ENCODE assay signal across 17 cellular contexts in the genomic region with DNA sequence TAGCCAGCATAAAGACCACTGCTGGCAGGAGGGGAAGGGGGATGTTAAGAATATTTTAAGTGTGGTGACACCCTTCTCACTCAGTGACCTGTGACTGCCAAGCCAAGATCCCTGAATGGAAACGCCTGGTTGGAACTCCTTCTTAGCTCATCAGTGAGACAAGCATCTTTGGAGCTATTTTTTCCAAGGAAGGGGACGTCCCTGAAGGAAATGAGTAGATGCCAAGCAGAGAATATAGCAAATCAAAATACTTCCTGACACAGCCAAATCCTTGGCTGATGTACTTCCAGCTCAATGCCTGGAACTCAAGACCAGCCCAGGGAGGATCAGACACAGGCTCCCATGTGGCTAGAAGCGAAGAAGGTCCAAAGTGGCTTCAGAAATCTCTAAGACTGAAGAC.
DNase-seq lines count a peak whose midpoint lies in the region; ATAC-seq and TF ChIP-seq lines count a peak whose summit lies in the region.
"Had no signal": no experiment of that assay in that cellular context is flagged by ENCODE, and none has a peak within 500 bp of the region (broad histone marks: within the 10 kb centered on the region; RNA-seq: fewer than 3 reads in every experiment).

No MANE protein-coding gene starts in this region.

- H2AFZ ChIP-seq in GM23248, result peak overlapping the region; percentile 87
- H2AFZ ChIP-seq in smooth muscle cell (ENCODE audit: low read depth), result no peak overlapping the region
- H2AFZ ChIP-seq: PC-9 had no signal

- H3K27me3 ChIP-seq in GM23248 (replicated peaks; ENCODE audit: insufficient read depth) (no peaks in the 10 kb centered on the region), esophagus muscularis mucosa (no peaks in the 10 kb centered on the region), right lobe of liver (no peaks in the 10 kb centered on the region), smooth muscle cell (ENCODE audit: low read depth) (no peaks in the 10 kb centered on the region), endodermal cell (ENCODE audit: control insufficient read depth, insufficient read depth, low read length, poor library complexity, severe bottlenecking) (no peaks in the 10 kb centered on the region)

- H3K4me1 Mint-ChIP-seq in Calu3 (ENCODE audit: low read depth, unreplicated experiment) (no peaks in the 10 kb centered on the region), endodermal cell (peaks cover 70% of the 10 kb centered on the region)

- TF ChIP-seq CTCF in esophagus muscularis mucosa (IDR thresholded peaks at IDR 0.05) (no peak), right lobe of liver (IDR thresholded peaks at IDR 0.05) (no peak), smooth muscle cell (IDR thresholded peaks at IDR 0.05; ENCODE audit: borderline replicate concordance, insufficient read depth, poor library complexity, severe bottlenecking) (no peak), Calu3 (IDR thresholded peaks at IDR 0.05; ENCODE audit: unreplicated experiment) (no peak), endodermal cell (conservative IDR thresholded peaks at IDR 0.05) (no peak)

- no peak overlapping the region for H3K4me3 ChIP-seq in GM23248
- H3K4me3 ChIP-seq in esophagus muscularis mucosa, result peak overlapping the region in 1 of 4 donors; percentile 7
- no peak overlapping the region for H3K4me3 ChIP-seq in right lobe of liver
- no peak overlapping the region for H3K4me3 ChIP-seq in smooth muscle cell
- no peak overlapping the region for H3K4me3 ChIP-seq in endodermal cell (ENCODE audit: low read length)
- H3K4me3 ChIP-seq: PC-9 had no signal

- H3K9me3 Mint-ChIP-seq in Calu3 (ENCODE audit: low read depth, unreplicated experiment) (no peaks in the 10 kb centered on the region), endodermal cell (peaks cover 3% of the 10 kb centered on the region)
- H3K9me3 Mint-ChIP-seq: effector memory CD8-positive, alpha-beta T cell; T-helper 1 cell treated with Interleukin-12 subunit alpha and Interleukin-12 subunit beta and Interleukin-4 antibody, amounts not matched to agents 30 μg/mL and 1 μg/mL, for 36 hours had no signal

- no peaks in the 10 kb centered on the region for H3K36me3 ChIP-seq in GM23248 (ENCODE audit: low read depth)
- peaks cover 0 to 2% (median 0%) of the 10 kb centered on the region in 4 donors for H3K36me3 ChIP-seq in esophagus muscularis mucosa
- H3K36me3 ChIP-seq in right lobe of liver, result no peaks in the 10 kb centered on the region
- H3K36me3 ChIP-seq in smooth muscle cell (ENCODE audit: low read depth), result no peaks in the 10 kb centered on the region
- H3K36me3 ChIP-seq in endodermal cell (ENCODE audit: control insufficient read depth, insufficient read depth, low read length), result no peaks in the 10 kb centered on the region

- H3K4me2 ChIP-seq in GM23248 (ENCODE audit: unreplicated experiment) (peak overlapping the region; percentile 65), smooth muscle cell (no peak overlapping the region)
- H3K4me2 ChIP-seq: PC-9 had no signal

- TF ChIP-seq EP300 in esophagus muscularis mucosa (IDR thresholded peaks at IDR 0.05), result peak; percentile 86

- H3K27me3 Mint-ChIP-seq in Calu3 (ENCODE audit: unreplicated experiment) (peaks cover 10% of the 10 kb centered on the region), endodermal cell (ENCODE audit: insufficient read depth) (no peaks in the 10 kb centered on the region)

- no peaks in the 10 kb centered on the region for H3K79me2 ChIP-seq in GM23248 (ENCODE audit: insufficient read depth)
- no peaks in the 10 kb centered on the region for H3K79me2 ChIP-seq in smooth muscle cell (ENCODE audit: low read depth)

- peak overlapping the region; percentile 22 for H3K27ac ChIP-seq in GM23248
- H3K27ac ChIP-seq in esophagus muscularis mucosa (replicated peaks in 1 of 4), result peak overlapping the region; percentile 85 to 97 (median 94)
- H3K27ac ChIP-seq in right lobe of liver, result peak overlapping the region; percentile 91 to 97 (median 97)
- peak overlapping the region; percentile 42 for H3K27ac ChIP-seq in smooth muscle cell (ENCODE audit: low read depth)
- H3K27ac ChIP-seq in endodermal cell (ENCODE audit: low read depth, low read length), result no peak overlapping the region
- H3K27ac ChIP-seq: PC-9 had no signal

- intact Hi-C loops in esophagus muscularis mucosa (cut with DNase I), result loop anchor here (10.0 kb wide), 1 partner anchor 56 kb away; no protein-coding TSS in a partner anchor
- intact Hi-C loops in right lobe of liver (cut with DNase I), result no loop called here
- intact Hi-C loops in Calu3 (cut with micrococcal nuclease; ENCODE audit: unreplicated experiment), result no loop called here

- no TSS peak for BruUV-seq in Calu3 (replicated peaks; lab: Mats Ljungman, UMichigan)

- ATAC-seq in right lobe of liver, result peak in 2 of 4 donors; percentile 2 to 8
- ATAC-seq: effector memory CD8-positive, alpha-beta T cell had no signal

- H3K9ac ChIP-seq in GM23248, result peak overlapping the region; percentile 58
- no peak overlapping the region for H3K9ac ChIP-seq in smooth muscle cell (ENCODE audit: low read depth)
- no peak overlapping the region for H3K9ac ChIP-seq in endodermal cell (ENCODE audit: extremely low read depth, low read length, poor library complexity, severe bottlenecking)

- H3K27ac Mint-ChIP-seq in Calu3 (ENCODE audit: unreplicated experiment) (no peak overlapping the region), endodermal cell (no peak overlapping the region)
- H3K27ac Mint-ChIP-seq: effector memory CD8-positive, alpha-beta T cell; T-helper 1 cell treated with Interleukin-12 subunit alpha and Interleukin-12 subunit beta and Interleukin-4 antibody, amounts not matched to agents 30 μg/mL and 1 μg/mL, for 36 hours had no signal

- CTCF ChIA-PET in Calu3 (lab: Charles Lee) (interaction anchor here (0.7 to 1.4 kb wide), 2 partner anchors 14 to 201 kb away, joined by 4 read pairs; no protein-coding TSS in a partner anchor), HEK293T (lab: Yijun Ruan, JAX) (interaction anchor here (1.0 kb wide), 1 partner anchor 123 kb away, joined by 3 read pairs; no protein-coding TSS in a partner anchor)

- WGBS in GM23248 (ENCODE audit: low coverage in 1 of 2, low lambda C conversion rate in 2 of 2, missing lambda C conversion rate in 2 of 2), 2 experiments, result 32 to 38% methylated on average over 3 of the region's 3 CpGs
- WGBS in esophagus muscularis mucosa, result 29% methylated on average over 3 of the region's 3 CpGs
- WGBS in right lobe of liver (ENCODE audit: insufficient coverage, low coverage, low lambda C conversion rate, missing lambda C conversion rate), result 77% methylated on average over 3 of the region's 3 CpGs
- WGBS in smooth muscle cell (ENCODE audit: low lambda C conversion rate), result 86% methylated on average over 3 of the region's 3 CpGs
- WGBS in endodermal cell (ENCODE audit: insufficient coverage in 1 of 2, insufficient read length in 1 of 2), 2 experiments, result 90 to 96% methylated on average over 2 to 3 of the region's 3 CpGs

- no peaks in the 10 kb centered on the region for H4K20me1 ChIP-seq in GM23248 (ENCODE audit: insufficient read depth)
- no peaks in the 10 kb centered on the region for H4K20me1 ChIP-seq in smooth muscle cell (ENCODE audit: low read depth)

- H3F3A ChIP-seq in GM23248 (ENCODE audit: insufficient read depth), result peaks cover 7% of the 10 kb centered on the region; the same call in 1 of the 2 replicates
- peaks cover 7% of the 10 kb centered on the region for H3F3A ChIP-seq in smooth muscle cell (ENCODE audit: low read depth)

- H3K36me3 Mint-ChIP-seq in Calu3 (ENCODE audit: insufficient read depth, unreplicated experiment) (no peaks in the 10 kb centered on the region), endodermal cell (ENCODE audit: low read depth) (peaks cover 4% of the 10 kb centered on the region)

- in situ Hi-C loops in GM23248 (cut with MboI), result no loop called here

- peak; percentile 40 for DNase-seq in GM23248
- no peak for DNase-seq in esophagus muscularis mucosa (ENCODE audit: extremely low spot score)
- no peak for DNase-seq in right lobe of liver
- DNase-seq in smooth muscle cell (lab: John Stamatoyannopoulos, UW; ENCODE audit: unreplicated experiment), result no peak
- no peak for DNase-seq in activated gamma-delta T cell treated with Interleukin-2 at 50 U/mL for 16 hours
- no peak for DNase-seq in Calu3
- no peak for DNase-seq in HEK293T (ENCODE audit: extremely low spot score)
- no peak for DNase-seq in endodermal cell
- DNase-seq: activated CD4-positive, alpha-beta T cell treated with anti-CD3 and anti-CD28 coated beads for 1 hour; activated T-cell treated with anti-CD3 and anti-CD28 coated beads, Interleukin-2, amount 50 U/mL, for 1 hour; amniotic stem cell; COR-L47; effector memory CD8-positive, alpha-beta T cell; IMR-90; midbrain; PC-9 had no signal

- H3K4me1 ChIP-seq in GM23248 (ENCODE audit: insufficient read depth), result peaks cover 17% of the 10 kb centered on the region
- H3K4me1 ChIP-seq in esophagus muscularis mucosa, result peaks cover 90 to 100% (median 94%) of the 10 kb centered on the region in 4 donors
- H3K4me1 ChIP-seq in right lobe of liver, result peaks cover 0 to 86% (median 42%) of the 10 kb centered on the region in 4 donors
- peaks cover 30% of the 10 kb centered on the region for H3K4me1 ChIP-seq in smooth muscle cell (ENCODE audit: low read depth)
- peaks cover 30% of the 10 kb centered on the region for H3K4me1 ChIP-seq in endodermal cell (ENCODE audit: control insufficient read depth, insufficient read depth, low read length)

- no peaks in the 10 kb centered on the region for H3K9me2 ChIP-seq in GM23248 (ENCODE audit: insufficient read depth)

- POLR2A ChIA-PET in HEK293T (lab: Yijun Ruan, JAX), result no interaction called here

- H3K9me3 ChIP-seq in GM23248 (ENCODE audit: low read depth) (no peaks in the 10 kb centered on the region), esophagus muscularis mucosa (no peaks in the 10 kb centered on the region), right lobe of liver (no peaks in the 10 kb centered on the region), smooth muscle cell (replicated peaks; ENCODE audit: low read depth) (no peaks in the 10 kb centered on the region), endodermal cell (ENCODE audit: control insufficient read depth, low read length) (peaks cover 5% of the 10 kb centered on the region)

- no peak for TF ChIP-seq POLR2A in esophagus muscularis mucosa (IDR thresholded peaks at IDR 0.05; ENCODE audit: low read depth)
- no peak for TF ChIP-seq POLR2A in right lobe of liver (IDR thresholded peaks at IDR 0.05)

- H3K4me3 Mint-ChIP-seq in Calu3 (ENCODE audit: low read depth, unreplicated experiment), result no peak overlapping the region
- no peak overlapping the region for H3K4me3 Mint-ChIP-seq in endodermal cell
- H3K4me3 Mint-ChIP-seq: effector memory CD8-positive, alpha-beta T cell; T-helper 1 cell treated with Interleukin-12 subunit alpha and Interleukin-12 subunit beta and Interleukin-4 antibody, amounts not matched to agents 30 μg/mL and 1 μg/mL, for 36 hours had no signal

TF ChIP-seq in HEK293T, 16 proteins besides CTCF, POLR2A, EP300 and RAD21 (continues in another document):
- no peak for TF ChIP-seq FOXK2 (IDR thresholded peaks at IDR 0.05)
- no peak for TF ChIP-seq ELF4 (IDR thresholded peaks at IDR 0.05)
- TF ChIP-seq LEF1 (IDR thresholded peaks at IDR 0.05; ENCODE audit: borderline replicate concordance), result no peak
- no peak for TF ChIP-seq TARDBP (IDR thresholded peaks at IDR 0.05)
- no peak for TF ChIP-seq SUZ12 (IDR thresholded peaks at IDR 0.05)
- no peak for TF ChIP-seq FOXM1 (IDR thresholded peaks at IDR 0.05; ENCODE audit: borderline replicate concordance)
- no peak for TF ChIP-seq ARNT (IDR thresholded peaks at IDR 0.05)
- no peak for TF ChIP-seq SP1 (IDR thresholded peaks at IDR 0.05)
